In the genomic region with DNA sequence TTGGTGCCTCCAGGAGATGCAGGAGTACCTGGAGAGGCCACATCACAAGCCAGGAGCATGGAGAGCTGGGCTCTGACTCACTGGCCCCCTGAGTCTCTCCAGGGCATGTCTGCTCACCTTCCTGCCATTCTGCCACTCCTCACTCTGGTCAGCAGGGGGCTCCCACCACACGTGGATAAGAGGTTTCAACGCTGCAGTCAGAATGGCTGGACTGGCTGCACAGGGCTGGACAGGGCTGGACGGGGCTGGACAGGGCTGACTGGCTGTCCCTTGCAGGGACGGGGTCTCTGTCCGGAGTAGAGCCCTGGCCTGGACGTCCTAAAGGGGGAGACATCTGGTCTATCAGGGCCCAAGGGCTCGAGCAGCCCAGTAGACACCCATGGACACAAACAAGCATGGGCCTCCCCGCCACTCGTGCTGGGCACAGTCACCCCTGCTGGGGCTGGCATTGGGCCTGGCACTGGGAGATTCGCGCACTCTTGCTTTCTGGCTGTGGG, we compare ENCODE assay signal across 8 cellular contexts. TPM values are rescaled to one million over a fixed set of nuclear protein-coding genes. Genes with fewer than 3 reads are reported as not detected.
DNase-seq lines count a peak whose midpoint lies in the region; ATAC-seq and TF ChIP-seq lines count a peak whose summit lies in the region.

No MANE protein-coding gene starts in this region.

- H3F3A ChIP-seq in DOHH2 (ENCODE audit: control insufficient read depth, insufficient read depth): no peaks in the 10 kb centered on the region

- H3K4me3 ChIP-seq in DOHH2 (ENCODE audit: low read length) (no peak overlapping the region), Karpas-422 (ENCODE audit: low read length) (no peak overlapping the region)

- intact Hi-C loops in head of caudate nucleus (cut with DNase I): loop anchor here (5.0 kb wide), 1 partner anchor 140 kb away; no protein-coding TSS in a partner anchor
- intact Hi-C loops in posterior cingulate gyrus (cut with DNase I): loop anchor here (1.0 to 10.0 kb wide), 3 partner anchors 110 to 248 kb away; partner anchors contain the start of genes CDC42EP1 and ELFN2

- no peak overlapping the region for H2AFZ ChIP-seq in Karpas-422 (ENCODE audit: low read length)

- H3K9me2 ChIP-seq in DOHH2 (replicated peaks; ENCODE audit: control insufficient read depth, low read length): no peaks in the 10 kb centered on the region
- no peaks in the 10 kb centered on the region for H3K9me2 ChIP-seq in Karpas-422 (replicated peaks; ENCODE audit: insufficient read depth, low read length)

- peak overlapping the region in 1 of 2 donors; percentile 49 for H3K27ac Mint-ChIP-seq in activated naive CD4-positive, alpha-beta T cell treated with anti-CD3 and anti-CD28 coated beads, Interleukin-2, amount 50 U/mL, for 72 hours

- H3K9me3 Mint-ChIP-seq in activated naive CD4-positive, alpha-beta T cell treated with anti-CD3 and anti-CD28 coated beads, Interleukin-2, amount 50 U/mL, for 72 hours: no peaks in the 10 kb centered on the region

- H3K27me3 ChIP-seq in DOHH2 (ENCODE audit: control insufficient read depth, low read length) (peaks cover 13% of the 10 kb centered on the region; the same call in 1 of the 2 replicates), Karpas-422 (ENCODE audit: low read length) (no peaks in the 10 kb centered on the region)

- H3K9me3 ChIP-seq in DOHH2 (ENCODE audit: control insufficient read depth, insufficient read depth, low read length): no peaks in the 10 kb centered on the region
- H3K9me3 ChIP-seq in Karpas-422 (ENCODE audit: low read length): no peaks in the 10 kb centered on the region

- H3K4me1 ChIP-seq in DOHH2 (ENCODE audit: control insufficient read depth, low read length) (peaks cover 34% of the 10 kb centered on the region), Karpas-422 (ENCODE audit: low read length) (no peaks in the 10 kb centered on the region)

- H3K9ac ChIP-seq in Karpas-422 (ENCODE audit: low read length): no peak overlapping the region

- peaks cover 8% of the 10 kb centered on the region; the same call in 1 of the 2 replicates for H3K36me3 ChIP-seq in DOHH2 (ENCODE audit: control insufficient read depth, low read length)
- H3K36me3 ChIP-seq in Karpas-422 (ENCODE audit: insufficient read depth, low read length): no peaks in the 10 kb centered on the region

- TF ChIP-seq CTCF in DOHH2 (IDR thresholded peaks at IDR 0.05; ENCODE audit: low read depth, low read length, poor library complexity, severe bottlenecking): peak; percentile 96

- ATAC-seq in activated naive CD4-positive, alpha-beta T cell treated with anti-CD3 and anti-CD28 coated beads, Interleukin-2, amount 50 U/mL, for 72 hours: peak; percentile 73 to 81
- ATAC-seq in HG02973 (IDR thresholded peaks at IDR 0.05; ENCODE audit: unreplicated experiment): no peak

- peaks cover 0 to 5% of the 10 kb centered on the region in 2 donors for H3K36me3 Mint-ChIP-seq in activated naive CD4-positive, alpha-beta T cell treated with anti-CD3 and anti-CD28 coated beads, Interleukin-2, amount 50 U/mL, for 72 hours

- no peak overlapping the region for H3K4me2 ChIP-seq in DOHH2 (ENCODE audit: low read length)
- H3K4me2 ChIP-seq in Karpas-422 (ENCODE audit: low read depth, low read length, poor library complexity, severe bottlenecking): no peak overlapping the region

- DNase-seq in Karpas-422 (peak; percentile 91), SKM-1 (lab: John Stamatoyannopoulos, UW; ENCODE audit: unreplicated experiment) (peak; percentile 75), head of caudate nucleus (peak; percentile 41 to 89 (median 76)), posterior cingulate gyrus (peak; percentile 63 to 97 (median 79)), ureter (ENCODE audit: low spot score) (peak; percentile 82)
- peak; percentile 77 for DNase-seq in activated naive CD4-positive, alpha-beta T cell treated with anti-CD3 and anti-CD28 coated beads, Interleukin-2, amount 50 U/mL, for 72 hours (ENCODE audit: low spot score in 2 of 2)

- H3K27ac ChIP-seq in DOHH2 (ENCODE audit: low read depth, low read length) (no peak overlapping the region), Karpas-422 (ENCODE audit: low read length) (no peak overlapping the region)

- H4K20me1 ChIP-seq in DOHH2 (ENCODE audit: control insufficient read depth, insufficient read depth, low read depth, low read length): 0 out of 2 replicates have a peak, but pooled peaks cover 4% of the 10 kb centered on the region
- H4K20me1 ChIP-seq in Karpas-422 (ENCODE audit: insufficient read depth, low read depth, low read length): no peaks in the 10 kb centered on the region

- H3K79me2 ChIP-seq in DOHH2 (ENCODE audit: control insufficient read depth, low read length) (no peaks in the 10 kb centered on the region), Karpas-422 (ENCODE audit: low read length) (no peaks in the 10 kb centered on the region)

RNA-seq across cellular contexts. Expression of gene CYTH4, which starts 34.6 kb away (rescaled TPM):
- total RNA-seq in Karpas-422 (2014; rRNA removed; shearing (Covaris generic); ENCODE audit: low replicate concordance): 11.1 and 12.6 TPM in 2 replicates
- total RNA-seq in activated naive CD4-positive, alpha-beta T cell treated with anti-CD3 and anti-CD28 coated beads, Interleukin-2, amount 50 U/mL, for 72 hours: 10 to 100 TPM; 60.7 to 69.7 TPM
- total RNA-seq in ureter: 16.3 TPM
